ENCODE assay signal across 1 cellular context in the genomic region with DNA sequence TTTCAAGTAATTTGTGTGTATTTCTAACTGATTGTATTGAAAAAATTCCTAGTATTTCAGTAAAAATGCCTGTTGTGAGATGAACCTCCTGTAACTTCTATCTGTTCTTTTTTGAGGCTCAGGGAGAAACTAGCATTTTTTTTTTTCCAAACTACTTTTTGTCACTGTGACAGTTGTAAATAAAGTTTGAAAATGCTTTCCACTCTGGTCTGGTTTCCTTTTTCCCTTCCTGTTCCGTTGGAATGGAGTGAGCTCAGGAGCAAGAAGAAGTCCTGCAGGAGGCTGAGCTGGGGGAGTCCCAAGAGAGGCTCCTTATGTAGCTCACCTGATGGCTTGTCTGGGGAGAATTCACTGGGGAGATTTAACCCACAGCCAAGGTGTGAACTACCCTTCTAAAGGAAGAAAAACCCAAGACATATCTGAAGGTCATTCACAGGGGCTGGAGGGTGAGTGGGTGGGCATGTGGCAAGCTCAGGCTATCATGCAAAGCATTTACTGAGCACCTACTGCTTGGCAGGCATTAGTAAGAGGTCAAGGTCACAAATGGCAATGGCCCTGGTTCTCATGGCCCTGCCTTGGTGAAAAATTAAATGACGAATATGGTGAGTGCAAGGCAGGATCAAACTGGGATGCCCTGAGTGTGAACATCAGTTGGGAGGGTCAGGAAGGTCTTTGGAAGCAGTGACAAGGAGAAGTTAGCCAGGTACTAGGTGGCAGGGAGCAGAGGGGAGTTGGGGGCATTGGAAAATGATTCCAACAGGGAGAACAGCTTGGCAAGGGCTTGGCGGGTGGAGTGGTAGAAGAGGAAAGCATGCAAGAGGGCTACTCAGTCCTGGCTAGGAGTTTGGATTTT.
TF ChIP-seq lines count a peak whose summit lies in the region.

No MANE protein-coding gene starts in this region.

TF ChIP-seq in H1, 55 proteins besides CTCF, POLR2A, EP300 and RAD21:
- no peak for TF ChIP-seq PHF8 (conservative IDR thresholded peaks at IDR 0.05; ENCODE audit: low read depth, low read length)
- no peak for TF ChIP-seq CTBP2 (IDR thresholded peaks at IDR 0.05; ENCODE audit: borderline replicate concordance, insufficient read depth, insufficient read length, low read length)
- TF ChIP-seq KDM5A (IDR thresholded peaks at IDR 0.05; ENCODE audit: low read length) = no peak
- no peak for TF ChIP-seq TEAD4 (IDR thresholded peaks at IDR 0.05; ENCODE audit: low read depth, low read length)
- no peak for TF ChIP-seq RNF2 (IDR thresholded peaks at IDR 0.05; ENCODE audit: borderline replicate concordance, low read depth, low read length, missing control alignments, poor library complexity, severe bottlenecking)
- TF ChIP-seq TAF7 (optimal IDR thresholded peaks at IDR 0.05; ENCODE audit: borderline replicate concordance, low read depth, low read length) = no peak
- no peak for TF ChIP-seq TCF12 (IDR thresholded peaks at IDR 0.05; ENCODE audit: low read depth, low read length)
- no peak for TF ChIP-seq POU5F1 (IDR thresholded peaks at IDR 0.05; ENCODE audit: low read depth, low read length)
- TF ChIP-seq BACH1 (IDR thresholded peaks at IDR 0.05; ENCODE audit: low read length) = no peak
